In the genomic region with DNA sequence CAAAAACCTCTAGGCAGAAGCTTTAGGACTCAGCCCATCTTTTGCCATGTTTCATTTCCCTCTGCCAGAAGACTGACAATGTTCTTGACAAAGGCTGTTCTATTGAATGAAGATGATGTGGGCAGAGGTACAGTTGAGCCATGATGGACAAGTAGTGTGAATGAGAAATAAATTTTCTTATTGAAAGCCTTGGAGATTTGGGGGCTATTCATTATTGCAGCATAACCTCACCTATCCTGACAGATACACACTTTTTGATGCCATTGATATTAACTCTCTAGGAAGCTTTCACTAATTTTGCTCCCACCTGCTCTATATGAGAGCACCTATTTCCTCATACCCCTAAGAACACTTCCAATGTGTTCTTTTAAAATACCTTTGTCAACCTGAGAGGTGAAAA, we compare ENCODE assay signal across 33 cellular contexts.
"Had no signal": no experiment of that assay in that cellular context is flagged by ENCODE, and none has a peak within 500 bp of the region (broad histone marks: within the 10 kb centered on the region; RNA-seq: fewer than 3 reads in every experiment).

No MANE protein-coding gene starts in this region.

- H3K36me3 ChIP-seq: adrenal gland, ascending aorta, brain microvascular endothelial cell, breast epithelium, cardiac muscle cell had no signal

- H3K4me3 ChIP-seq: adrenal gland, ascending aorta, body of pancreas, breast epithelium, cardiac muscle cell had no signal

- H3K27me3 ChIP-seq: adrenal gland, ascending aorta, body of pancreas, brain microvascular endothelial cell, breast epithelium, cardiac muscle cell had no signal

- ATAC-seq: activated naive CD4-positive, alpha-beta T cell treated with anti-CD3 and anti-CD28 coated beads, Interleukin-2, amount 50 U/mL, for 72 hours; activated naive CD8-positive, alpha-beta T cell treated with anti-CD3 and anti-CD28 coated beads, Interleukin-2, amount 50 U/mL, for 24 hours; activated T-cell treated with anti-CD3 and anti-CD28 coated beads, Interleukin-2, amount 50 U/mL, for 4 hours; activated T-cell treated with anti-CD3 and anti-CD28 coated beads, Interleukin-2, amount 50 U/mL, for 72 hours; activated T-helper 17 cell treated with anti-CD3 and anti-CD28 coated beads, Interleukin-2, amount 50 U/mL, for 72 hours; body of pancreas had no signal

- H3K4me1 ChIP-seq: adrenal gland, ascending aorta, body of pancreas, breast epithelium had no signal

- H3K27ac ChIP-seq: adrenal gland, ascending aorta, body of pancreas, brain microvascular endothelial cell, breast epithelium, cardiac muscle cell had no signal

- FAIRE-seq: astrocyte, bronchial epithelial cell had no signal

- DNase-seq: activated effector memory CD4-positive, alpha-beta T cell treated with anti-CD3 and anti-CD28 coated beads, Interleukin-2, amount 50 U/mL, for 16 hours; activated effector memory CD4-positive, alpha-beta T cell treated with Interleukin-2 at 50 U/mL for 16 hours; activated gamma-delta T cell; activated gamma-delta T cell treated with Interleukin-2 at 50 U/mL for 16 hours; activated naive CD4-positive, alpha-beta T cell; activated naive CD4-positive, alpha-beta T cell treated with anti-CD3 and anti-CD28 coated beads for 36 hours; activated naive CD4-positive, alpha-beta T cell treated with anti-CD3 and anti-CD28 coated beads, Interleukin-2, amount 10 ng/mL, durations not matched to agents 7 days and 5 days; activated naive CD4-positive, alpha-beta T cell treated with anti-CD3 and anti-CD28 coated beads, Interleukin-2, amount 50 U/mL, for 16 hours; activated naive CD4-positive, alpha-beta T cell treated with Interleukin-2 at 50 U/mL for 16 hours; activated naive CD8-positive, alpha-beta T cell treated with anti-CD3 and anti-CD28 coated beads for 36 hours; activated naive CD8-positive, alpha-beta T cell treated with anti-CD3 and anti-CD28 coated beads, Interleukin-2, amount 10 ng/mL, durations not matched to agents 7 days and 5 days; activated naive CD8-positive, alpha-beta T cell treated with anti-CD3 and anti-CD28 coated beads, Interleukin-2, amount 50 U/mL, for 24 hours; activated T-cell treated with anti-CD3 and anti-CD28 coated beads, Interleukin-2, amount 50 U/mL, for 24 hours; activated T-cell treated with anti-CD3 and anti-CD28 coated beads, Interleukin-2, amount 50 U/mL, for 4 hours; activated T-cell treated with anti-CD3 and anti-CD28 coated beads, Interleukin-2, amount 50 U/mL, for 48 hours; activated T-cell treated with anti-CD3 and anti-CD28 coated beads, Interleukin-2, amount 50 U/mL, for 72 hours; adrenal gland; amniotic stem cell; amygdala; anterior cingulate cortex; aorta; body of pancreas; brain microvascular endothelial cell; caudate nucleus; central memory CD4-positive, alpha-beta T cell; cerebellar nuclear complex had no signal

- H3K9me3 ChIP-seq: adrenal gland, ascending aorta, body of pancreas, breast epithelium had no signal
